Comparison of ENCODE assay signal across 8 cellular contexts in the genomic region with DNA sequence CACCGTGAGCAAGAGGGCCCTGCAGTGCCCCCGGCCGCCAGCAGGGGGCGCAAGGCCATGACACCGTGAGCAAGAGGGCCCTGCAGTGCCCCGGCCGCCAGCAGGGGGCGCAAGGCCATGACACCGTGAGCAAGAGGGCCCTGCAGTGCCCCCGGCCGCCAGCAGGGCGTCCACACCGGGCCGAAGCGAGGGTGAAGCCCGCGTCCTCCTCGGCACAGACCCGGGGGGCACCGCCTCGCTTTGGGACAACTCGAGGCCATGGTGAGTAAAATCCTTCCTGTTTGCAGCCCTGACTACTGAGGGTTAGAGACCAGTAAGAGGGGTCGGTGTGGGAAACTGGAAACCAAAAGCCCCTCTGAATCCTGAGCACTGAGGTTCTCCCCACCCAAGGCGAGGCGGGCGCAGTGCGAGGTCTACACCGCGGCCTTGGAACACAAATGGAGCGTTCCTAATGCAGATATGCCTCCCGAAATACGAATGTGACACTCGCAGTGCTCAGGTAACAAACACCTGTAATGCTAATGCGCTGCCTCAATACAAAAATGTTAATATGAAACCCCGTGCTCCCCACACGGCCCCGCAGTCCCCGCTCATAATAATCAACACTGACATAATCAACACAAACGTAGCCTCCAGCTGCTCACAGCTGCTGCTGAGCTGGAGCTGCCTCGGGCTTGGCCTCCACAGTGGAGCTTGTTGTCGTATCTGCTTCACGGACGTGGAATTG.
DNase-seq lines count a peak whose midpoint lies in the region; ATAC-seq and TF ChIP-seq lines count a peak whose summit lies in the region.
"Not testable (repeated sequence)": the region's sequence is repeated elsewhere in the genome, so short reads cannot be mapped to it uniquely, and the experiment has no call there.

No MANE protein-coding gene starts in this region.

- not testable (repeated sequence) for H3K4me3 Mint-ChIP-seq in CD4-positive, alpha-beta memory T cell; WTC11; activated naive CD8-positive, alpha-beta T cell treated with anti-CD3 and anti-CD28 coated beads, Interleukin-2, amount 10 ng/mL, durations not matched to agents 7 days and 5 days; natural killer cell treated with Interleukin-12 subunit alpha and Interleukin-12 subunit beta and Interleukin-15 and Interleukin-18, amount 100 ng/mL, for 72 hours
- H3K4me3 Mint-ChIP-seq in endothelial cell (ENCODE audit: unreplicated experiment): peak overlapping the region; percentile 79

- peak in 3 of 5 donors; percentile 15 to 24 (median 22) for DNase-seq in CD4-positive, alpha-beta memory T cell
- DNase-seq in WTC11 (ENCODE audit: low spot score); activated naive CD8-positive, alpha-beta T cell treated with anti-CD3 and anti-CD28 coated beads, Interleukin-2, amount 10 ng/mL, durations not matched to agents 7 days and 5 days; endothelial cell (ENCODE audit: low spot score); natural killer cell treated with Interleukin-12 subunit alpha and Interleukin-12 subunit beta and Interleukin-15 and Interleukin-18, amount 100 ng/mL, for 72 hours (ENCODE audit: low spot score): not testable (repeated sequence)

- H3K27ac ChIP-seq in CD4-positive, alpha-beta memory T cell (ENCODE audit: low read depth, low read length): not testable (repeated sequence)

- CTCF ChIA-PET in CD4-positive, alpha-beta memory T cell (lab: Charles Lee; ENCODE audit: partially characterized antibody); WTC11 (lab: Charles Lee): not testable (repeated sequence)

- intact Hi-C loops in CD4-positive, alpha-beta memory T cell (cut with micrococcal nuclease): not testable (repeated sequence)

- H3K27me3 Mint-ChIP-seq in CD4-positive, alpha-beta memory T cell; activated naive CD8-positive, alpha-beta T cell treated with anti-CD3 and anti-CD28 coated beads, Interleukin-2, amount 10 ng/mL, durations not matched to agents 7 days and 5 days; endothelial cell (ENCODE audit: unreplicated experiment); natural killer cell treated with Interleukin-12 subunit alpha and Interleukin-12 subunit beta and Interleukin-15 and Interleukin-18, amount 100 ng/mL, for 72 hours: not testable (repeated sequence)
- H3K27me3 Mint-ChIP-seq in WTC11 (ENCODE audit: low read depth): peaks cover 11% of the 10 kb centered on the region

- peak; percentile 55 for ATAC-seq in GM18867 (IDR thresholded peaks at IDR 0.05; ENCODE audit: unreplicated experiment)
- peak; percentile 48 for ATAC-seq in HG02588 (IDR thresholded peaks at IDR 0.05; ENCODE audit: unreplicated experiment)
- ATAC-seq in HG03565 (IDR thresholded peaks at IDR 0.05; ENCODE audit: unreplicated experiment): peak; percentile 59
- peak; percentile 47; the same call in 1 of the 2 replicates for ATAC-seq in WTC11
- peak; percentile 30 for ATAC-seq in activated naive CD8-positive, alpha-beta T cell treated with anti-CD3 and anti-CD28 coated beads, Interleukin-2, amount 10 ng/mL, durations not matched to agents 7 days and 5 days (ENCODE audit: low read depth)
- ATAC-seq in natural killer cell treated with Interleukin-12 subunit alpha and Interleukin-12 subunit beta and Interleukin-15 and Interleukin-18, amount 100 ng/mL, for 72 hours: peak; percentile 31 to 54

- H3K4me1 Mint-ChIP-seq in CD4-positive, alpha-beta memory T cell; WTC11; activated naive CD8-positive, alpha-beta T cell treated with anti-CD3 and anti-CD28 coated beads, Interleukin-2, amount 10 ng/mL, durations not matched to agents 7 days and 5 days; endothelial cell (ENCODE audit: unreplicated experiment); natural killer cell treated with Interleukin-12 subunit alpha and Interleukin-12 subunit beta and Interleukin-15 and Interleukin-18, amount 100 ng/mL, for 72 hours (ENCODE audit: low read depth in 2 of 2): not testable (repeated sequence)

- H3K27me3 ChIP-seq in CD4-positive, alpha-beta memory T cell (ENCODE audit: insufficient read depth, low read length): not testable (repeated sequence)

- not testable (repeated sequence) for H3K9me3 ChIP-seq in CD4-positive, alpha-beta memory T cell (ENCODE audit: control insufficient read depth in 1 of 2, low read length in 2 of 2)

- not testable (repeated sequence) for H3K4me3 ChIP-seq in CD4-positive, alpha-beta memory T cell (ENCODE audit: low read length in 2 of 2)

- H3K36me3 Mint-ChIP-seq in CD4-positive, alpha-beta memory T cell; activated naive CD8-positive, alpha-beta T cell treated with anti-CD3 and anti-CD28 coated beads, Interleukin-2, amount 10 ng/mL, durations not matched to agents 7 days and 5 days; endothelial cell (ENCODE audit: low read depth, unreplicated experiment); natural killer cell treated with Interleukin-12 subunit alpha and Interleukin-12 subunit beta and Interleukin-15 and Interleukin-18, amount 100 ng/mL, for 72 hours: not testable (repeated sequence)
- H3K36me3 Mint-ChIP-seq in WTC11: peaks cover 45% of the 10 kb centered on the region

- POLR2A ChIA-PET in CD4-positive, alpha-beta memory T cell (lab: Charles Lee; ENCODE audit: partially characterized antibody); WTC11 (lab: Charles Lee); activated naive CD8-positive, alpha-beta T cell treated with anti-CD3 and anti-CD28 coated beads, Interleukin-2, amount 10 ng/mL, durations not matched to agents 7 days and 5 days (lab: Charles Lee): not testable (repeated sequence)

- not testable (repeated sequence) for H3K36me3 ChIP-seq in CD4-positive, alpha-beta memory T cell (ENCODE audit: insufficient read depth, low read length)

- H3K4me1 ChIP-seq in CD4-positive, alpha-beta memory T cell (ENCODE audit: insufficient read depth, low read length): not testable (repeated sequence)

- TF ChIP-seq CTCF in WTC11 (IDR thresholded peaks at IDR 0.05): peak; percentile 8; the same call in 1 of the 2 replicates
- TF ChIP-seq CTCF in endothelial cell (IDR thresholded peaks at IDR 0.05; ENCODE audit: unreplicated experiment): not testable (repeated sequence)

- H3K9me3 Mint-ChIP-seq in CD4-positive, alpha-beta memory T cell: peaks cover 0 to 11% (median 0%) of the 10 kb centered on the region in 8 donors
- peaks cover 50% of the 10 kb centered on the region for H3K9me3 Mint-ChIP-seq in WTC11
- not testable (repeated sequence) for H3K9me3 Mint-ChIP-seq in activated naive CD8-positive, alpha-beta T cell treated with anti-CD3 and anti-CD28 coated beads, Interleukin-2, amount 10 ng/mL, durations not matched to agents 7 days and 5 days; endothelial cell (ENCODE audit: unreplicated experiment); natural killer cell treated with Interleukin-12 subunit alpha and Interleukin-12 subunit beta and Interleukin-15 and Interleukin-18, amount 100 ng/mL, for 72 hours

- peak overlapping the region in 1 of 7 donors; percentile 31 for H3K27ac Mint-ChIP-seq in CD4-positive, alpha-beta memory T cell
- not testable (repeated sequence) for H3K27ac Mint-ChIP-seq in WTC11; activated naive CD8-positive, alpha-beta T cell treated with anti-CD3 and anti-CD28 coated beads, Interleukin-2, amount 10 ng/mL, durations not matched to agents 7 days and 5 days; endothelial cell (ENCODE audit: unreplicated experiment); natural killer cell treated with Interleukin-12 subunit alpha and Interleukin-12 subunit beta and Interleukin-15 and Interleukin-18, amount 100 ng/mL, for 72 hours
